8 cellular contexts compared by ENCODE assay signal in the genomic region with DNA sequence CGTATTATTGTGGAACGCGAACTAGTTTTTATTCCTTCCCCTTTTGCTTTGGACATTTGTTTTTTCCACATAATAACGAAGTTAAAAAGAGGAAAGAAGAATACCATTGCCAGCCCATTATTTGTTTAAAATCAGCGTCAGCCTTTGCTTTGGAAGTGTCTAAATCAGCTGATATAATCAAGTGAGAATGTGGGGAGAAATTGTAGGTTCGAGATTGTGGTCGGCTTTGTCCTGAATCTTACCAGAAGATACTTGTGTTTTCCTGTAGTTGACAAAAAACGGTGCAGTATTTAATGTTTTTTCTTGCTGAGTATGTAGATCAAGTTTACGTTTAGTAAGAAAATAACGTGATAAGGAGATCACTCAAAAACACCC. TPM values are rescaled to one million over a fixed set of nuclear protein-coding genes. Genes with fewer than 3 reads are reported as not detected.
DNase-seq lines count a peak whose midpoint lies in the region; ATAC-seq and TF ChIP-seq lines count a peak whose summit lies in the region.

No MANE protein-coding gene starts in this region.

- H3K4me3 ChIP-seq in endocrine pancreas (ENCODE audit: control insufficient read depth, insufficient read depth, low read length), result peak overlapping the region; percentile 98

- no peak for ATAC-seq in activated T-cell treated with anti-CD3 and anti-CD28 coated beads, Interleukin-2, amount 50 U/mL, for 4 hours
- no peak for ATAC-seq in natural killer cell

- peaks cover 4% of the 10 kb centered on the region for H3K36me3 Mint-ChIP-seq in activated T-cell treated with anti-CD3 and anti-CD28 coated beads, Interleukin-2, amount 50 U/mL, for 4 hours (ENCODE audit: insufficient read depth)
- H3K36me3 Mint-ChIP-seq in natural killer cell, result no peaks in the 10 kb centered on the region

- H3K27ac ChIP-seq in RWPE1, result peak overlapping the region; percentile 100

- peak overlapping the region; percentile 87 for H3K9ac ChIP-seq in endocrine pancreas (ENCODE audit: control insufficient read depth, insufficient read depth, low read length)

- H3K9me3 ChIP-seq in endocrine pancreas (ENCODE audit: control insufficient read depth, low read length), result no peaks in the 10 kb centered on the region

- peaks cover 26% of the 10 kb centered on the region for H3K4me1 Mint-ChIP-seq in activated T-cell treated with anti-CD3 and anti-CD28 coated beads, Interleukin-2, amount 50 U/mL, for 4 hours (ENCODE audit: low read depth)
- H3K4me1 Mint-ChIP-seq in natural killer cell, result peaks cover 35 to 37% of the 10 kb centered on the region in 2 donors

- DNase-seq in activated T-cell treated with anti-CD3 and anti-CD28 coated beads, Interleukin-2, amount 50 U/mL, for 4 hours, result no peak
- DNase-seq in activated T-cell treated with anti-CD3 and anti-CD28 coated beads, Interleukin-2, amount 50 U/mL, for 1 hour, result no peak
- DNase-seq in RWPE1 (ENCODE audit: low spot score) (no peak), natural killer cell (no peak), GOT3 (lab: John Stamatoyannopoulos, UW) (no peak)
- no peak for DNase-seq in stimulated activated CD4-positive, alpha-beta T cell treated with anti-CD3 and anti-CD28 coated beads, Interleukin-15, amount 100 ng/mL, for 24 hours
- no peak for DNase-seq in activated CD4-positive, alpha-beta T cell treated with anti-CD3 and anti-CD28 coated beads, Interleukin-2, amount 50 U/mL, for 48 hours

- TF ChIP-seq CTCF in RWPE1 (conservative IDR thresholded peaks at IDR 0.05; ENCODE audit: low read depth), result no peak
- no peak for TF ChIP-seq CTCF in natural killer cell (IDR thresholded peaks at IDR 0.05)

- H3K27me3 Mint-ChIP-seq in activated T-cell treated with anti-CD3 and anti-CD28 coated beads, Interleukin-2, amount 50 U/mL, for 4 hours (ENCODE audit: low read depth), result no peaks in the 10 kb centered on the region
- no peaks in the 10 kb centered on the region for H3K27me3 Mint-ChIP-seq in natural killer cell (ENCODE audit: low read depth in 2 of 2)

- peak overlapping the region; percentile 98 to 99 for H3K27ac Mint-ChIP-seq in natural killer cell

- no peaks in the 10 kb centered on the region for H3K4me1 ChIP-seq in endocrine pancreas (ENCODE audit: control insufficient read depth, insufficient read depth, low read length)

- CTCF ChIA-PET in RWPE1 (lab: Yijun Ruan, JAX), result interaction anchor here (0.7 kb wide), 1 partner anchor 62 kb away, joined by 4 read pairs; no protein-coding TSS in a partner anchor

- peak overlapping the region; percentile 89 for H3K4me3 Mint-ChIP-seq in activated T-cell treated with anti-CD3 and anti-CD28 coated beads, Interleukin-2, amount 50 U/mL, for 4 hours
- peak overlapping the region; percentile 99 for H3K4me3 Mint-ChIP-seq in natural killer cell

- intact Hi-C loops in natural killer cell (cut with micrococcal nuclease), result loop anchor here (5.0 kb wide), 2 partner anchors 46 to 151 kb away; no protein-coding TSS in a partner anchor

- no peaks in the 10 kb centered on the region for H3K9me3 Mint-ChIP-seq in activated T-cell treated with anti-CD3 and anti-CD28 coated beads, Interleukin-2, amount 50 U/mL, for 4 hours
- no peaks in the 10 kb centered on the region for H3K9me3 Mint-ChIP-seq in natural killer cell

- POLR2A ChIA-PET in RWPE1 (lab: Yijun Ruan, JAX; ENCODE audit: low non-redundant PET), result interaction anchor here (0.7 to 1.4 kb wide), 2 partner anchors 111 to 188 kb away, joined by 4 to 5 read pairs; partner anchors contain the start of gene WEE1

- H3K36me3 ChIP-seq in endocrine pancreas (ENCODE audit: control insufficient read depth, insufficient read depth, low read length), result no peaks in the 10 kb centered on the region

- no peaks in the 10 kb centered on the region for H3K27me3 ChIP-seq in endocrine pancreas (ENCODE audit: control insufficient read depth, insufficient read depth, low read length)

RNA-seq across cellular contexts. Expression of gene ZNF143, which starts 0.9 kb away (rescaled TPM):
- total RNA-seq in activated T-cell treated with anti-CD3 and anti-CD28 coated beads, Interleukin-2, amount 50 U/mL, for 4 hours, result 10 to 100 TPM; 26.5 to 35.2 (median 29.7) TPM
- total RNA-seq in natural killer cell, result 10 to 100 TPM; 27.4 to 32.7 (median 32.6) TPM
